ENCODE assay signal across 34 cellular contexts in genomic region chr10:48594371-48594770, GRCh38. TPM values are rescaled to one million over a fixed set of nuclear protein-coding genes. Genes with fewer than 3 reads are reported as not detected.
DNase-seq lines count a peak whose midpoint lies in the region; ATAC-seq and TF ChIP-seq lines count a peak whose summit lies in the region.
"Had no signal": no experiment of that assay in that cellular context is flagged by ENCODE, and none has a peak within 500 bp of the region (broad histone marks: within the 10 kb centered on the region; RNA-seq: fewer than 3 reads in every experiment).

No MANE protein-coding gene starts in this region.

- intact Hi-C loops in ascending aorta (cut with DNase I): no loop called here

- H3K27me3 Mint-ChIP-seq in GM23338 (ENCODE audit: insufficient read depth, low read depth, poor library complexity): peaks cover 14% of the 10 kb centered on the region
- H3K27me3 Mint-ChIP-seq in neural progenitor cell (ENCODE audit: insufficient read depth, low read depth): peaks cover 5% of the 10 kb centered on the region
- H3K27me3 Mint-ChIP-seq: activated B cell treated with CpG ODN at 0.5 μM for 24 hours had no signal

- no peak overlapping the region for H3K27ac ChIP-seq in GM23338 (ENCODE audit: low read depth)
- peak overlapping the region; percentile 61 for H3K27ac ChIP-seq in RWPE1
- no peak overlapping the region for H3K27ac ChIP-seq in neural progenitor cell
- H3K27ac ChIP-seq in ascending aorta: no peak overlapping the region
- H3K27ac ChIP-seq: body of pancreas, heart left ventricle, prostate gland, sigmoid colon, SK-N-MC, thyroid gland had no signal

- H3K36me3 ChIP-seq in GM23338 (ENCODE audit: insufficient read depth) (no peaks in the 10 kb centered on the region; the same call in 1 of the 2 replicates), neural progenitor cell (no peaks in the 10 kb centered on the region), ascending aorta (no peaks in the 10 kb centered on the region)
- H3K36me3 ChIP-seq: BE2C, heart left ventricle, prostate gland, sigmoid colon, thyroid gland had no signal

- H3K4me1 Mint-ChIP-seq in GM23338: peaks cover 22% of the 10 kb centered on the region
- peaks cover 18% of the 10 kb centered on the region for H3K4me1 Mint-ChIP-seq in neural progenitor cell
- H3K4me1 Mint-ChIP-seq: activated B cell treated with CpG ODN at 0.5 μM for 24 hours; stimulated activated naive CD8-positive, alpha-beta T cell treated with anti-CD3 and anti-CD28 coated beads, Interleukin-15, amount 100 ng/mL, for 72 hours had no signal

- no peak overlapping the region for H3K4me3 ChIP-seq in GM23338
- no peak overlapping the region for H3K4me3 ChIP-seq in neural progenitor cell
- no peak overlapping the region for H3K4me3 ChIP-seq in ascending aorta
- H3K4me3 ChIP-seq: body of pancreas, heart left ventricle, prostate gland, sigmoid colon, SK-N-MC, thyroid gland had no signal

- no peaks in the 10 kb centered on the region for H3K79me2 ChIP-seq in GM23338 (replicated peaks; ENCODE audit: insufficient read depth)
- no peaks in the 10 kb centered on the region for H3K79me2 ChIP-seq in neural progenitor cell (ENCODE audit: low read depth)

- TF ChIP-seq CTCF in GM23338 (conservative IDR thresholded peaks at IDR 0.05; ENCODE audit: low read depth in 2 of 2) (no peak), RWPE1 (conservative IDR thresholded peaks at IDR 0.05; ENCODE audit: low read depth) (no peak), neural progenitor cell (IDR thresholded peaks at IDR 0.05) (no peak), ascending aorta (IDR thresholded peaks at IDR 0.05) (no peak)

- H3K4me1 ChIP-seq in GM23338 (ENCODE audit: insufficient read depth): peaks cover 12% of the 10 kb centered on the region
- H3K4me1 ChIP-seq in neural progenitor cell: peaks cover 14% of the 10 kb centered on the region
- no peaks in the 10 kb centered on the region for H3K4me1 ChIP-seq in ascending aorta
- H3K4me1 ChIP-seq: BE2C, body of pancreas, prostate gland, sigmoid colon, thyroid gland had no signal

- H3K9ac ChIP-seq in neural progenitor cell: no peak overlapping the region

- H3K36me3 Mint-ChIP-seq in GM23338 (ENCODE audit: low read depth) (no peaks in the 10 kb centered on the region), neural progenitor cell (no peaks in the 10 kb centered on the region)
- H3K36me3 Mint-ChIP-seq: mesothelial cell of epicardium, naive B cell had no signal

- H3K4me2 ChIP-seq in GM23338 (peak overlapping the region; percentile 72), neural progenitor cell (peak overlapping the region; percentile 39)

- H3K9me3 Mint-ChIP-seq in GM23338 (no peaks in the 10 kb centered on the region), neural progenitor cell (no peaks in the 10 kb centered on the region)
- H3K9me3 Mint-ChIP-seq: activated B cell treated with CpG ODN at 0.5 μM for 24 hours; mesothelial cell of epicardium; naive B cell; stimulated activated naive CD8-positive, alpha-beta T cell treated with anti-CD3 and anti-CD28 coated beads, Interleukin-15, amount 100 ng/mL, for 72 hours had no signal

- no peak overlapping the region for H3K4me3 Mint-ChIP-seq in GM23338
- no peak overlapping the region for H3K4me3 Mint-ChIP-seq in neural progenitor cell
- H3K4me3 Mint-ChIP-seq: activated B cell treated with CpG ODN at 0.5 μM for 24 hours; mesothelial cell of epicardium; naive B cell; stimulated activated naive CD8-positive, alpha-beta T cell treated with anti-CD3 and anti-CD28 coated beads, Interleukin-15, amount 100 ng/mL, for 72 hours had no signal

- H2AFZ ChIP-seq in GM23338 (no peak overlapping the region), neural progenitor cell (replicated peaks) (no peak overlapping the region)

- ATAC-seq in GM23338: no peak; the same call in 2 of the 3 replicates
- ATAC-seq: body of pancreas; heart left ventricle; stimulated activated naive CD8-positive, alpha-beta T cell treated with anti-CD3 and anti-CD28 coated beads, Interleukin-15, amount 100 ng/mL, for 72 hours had no signal

- H4K20me1 ChIP-seq in GM23338 (replicated peaks; ENCODE audit: insufficient read depth) (no peaks in the 10 kb centered on the region), neural progenitor cell (ENCODE audit: low read depth) (no peaks in the 10 kb centered on the region)

- H3K9me3 ChIP-seq in neural progenitor cell (ENCODE audit: low read depth) (no peaks in the 10 kb centered on the region), ascending aorta (no peaks in the 10 kb centered on the region)
- H3K9me3 ChIP-seq: BE2C, body of pancreas, heart left ventricle, prostate gland, sigmoid colon, thyroid gland had no signal

- no peaks in the 10 kb centered on the region for H3K9me2 ChIP-seq in GM23338 (ENCODE audit: insufficient read depth)

- DNase-seq in NCI-H345 (lab: John Stamatoyannopoulos, UW) (peak; percentile 42), NCI-H345 treated with DMSO at 0.1 percent for 48 hours (lab: John Stamatoyannopoulos, UW; ENCODE audit: unreplicated experiment) (no peak), GM23338 (ENCODE audit: low spot score) (no peak), RWPE1 (ENCODE audit: low spot score) (no peak), neural progenitor cell (ENCODE audit: low spot score) (no peak), AG08396 (ENCODE audit: low spot score) (no peak), ascending aorta (ENCODE audit: low spot score in 2 of 2) (no peak), NCI-H524 (lab: John Stamatoyannopoulos, UW) (no peak)
- DNase-seq: activated B cell treated with CpG ODN at 0.5 μM for 24 hours; activated CD4-positive, alpha-beta T cell treated with anti-CD3 and anti-CD28 coated beads, Interleukin-2, amount 50 U/mL, for 1 hour; activated naive CD4-positive, alpha-beta T cell; BE2C; body of pancreas; cerebellar nuclear complex; dermis blood vessel endothelial cell; foreskin melanocyte; GF-D8; HCEC 1CT; heart left ventricle; KBM-7; naive B cell; NCI-H1105 treated with DMSO at 0.1 percent for 48 hours; NCI-H2029 treated with DMSO at 0.1 percent for 48 hours; NCI-H446 treated with DMSO at 0.1 percent for 48 hours; OCI-M1; sigmoid colon; stimulated activated CD4-positive, alpha-beta T cell treated with anti-CD3 and anti-CD28 coated beads, Interleukin-12 subunit alpha, Interleukin-12 subunit beta, amount 100 ng/mL, for 4 hours; stimulated activated CD4-positive, alpha-beta T cell treated with anti-CD3 and anti-CD28 coated beads, Interleukin-2, amount 100 ng/mL, for 48 hours; stimulated activated naive CD8-positive, alpha-beta T cell treated with anti-CD3 and anti-CD28 coated beads, Interleukin-15, amount 100 ng/mL, for 72 hours; T-helper 1 cell; thyroid gland had no signal

- CTCF ChIA-PET in RWPE1 (lab: Yijun Ruan, JAX): no interaction called here

- H3F3A ChIP-seq in GM23338 (replicated peaks; ENCODE audit: low read depth) (no peaks in the 10 kb centered on the region), neural progenitor cell (ENCODE audit: low read depth) (peaks cover 12% of the 10 kb centered on the region)

- H3K27me3 ChIP-seq in GM23338 (ENCODE audit: insufficient read depth) (no peaks in the 10 kb centered on the region), neural progenitor cell (no peaks in the 10 kb centered on the region), ascending aorta (no peaks in the 10 kb centered on the region)
- H3K27me3 ChIP-seq: BE2C, body of pancreas, sigmoid colon, thyroid gland had no signal

- H3K27ac Mint-ChIP-seq in GM23338 (peak overlapping the region; percentile 78), neural progenitor cell (no peak overlapping the region)
- H3K27ac Mint-ChIP-seq: activated B cell treated with CpG ODN at 0.5 μM for 24 hours; mesothelial cell of epicardium; stimulated activated naive CD8-positive, alpha-beta T cell treated with anti-CD3 and anti-CD28 coated beads, Interleukin-15, amount 100 ng/mL, for 72 hours had no signal

- POLR2A ChIA-PET in RWPE1 (lab: Yijun Ruan, JAX; ENCODE audit: low non-redundant PET): no interaction called here

RNA-seq across cellular contexts. Expression of gene ARHGAP22, which starts 10.5 kb away (rescaled TPM):
- total RNA-seq in GM23338 (2014; rRNA removed; shearing (Covaris generic)): 10.7 and 11.3 TPM in 2 replicates
- polyA plus RNA-seq in GM23338 (2016; fragmentation: Nextera tagmentation; extraction: Ambion mirVana): 4.8 and 5.5 TPM in 2 replicates
- total RNA-seq in neural progenitor cell (ENCODE audit: low replicate concordance) (1.7 and 5.1 TPM in 2 replicates), ascending aorta (2.0 TPM)
